Comparison of ENCODE assay signal across 22 cellular contexts in the genomic region with DNA sequence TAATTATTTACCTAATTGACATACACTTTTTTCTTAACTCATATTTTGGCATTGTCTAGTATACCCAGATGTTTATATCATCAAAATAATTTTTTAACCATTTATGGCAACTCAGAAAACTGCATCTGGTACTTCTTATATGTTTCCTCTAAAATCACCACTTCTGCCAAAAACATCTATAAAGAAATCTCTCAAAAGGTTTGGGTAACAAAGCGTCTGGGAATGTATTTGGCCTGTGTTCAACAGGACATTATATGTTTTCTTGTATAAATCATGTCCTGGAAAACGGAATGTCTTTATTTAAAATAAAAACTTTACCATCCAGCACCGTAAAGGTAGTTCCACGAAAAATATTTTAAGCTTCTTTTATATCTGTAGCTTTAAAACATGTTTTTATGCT. TPM values are rescaled to one million over a fixed set of nuclear protein-coding genes. Genes with fewer than 3 reads are reported as not detected.
DNase-seq lines count a peak whose midpoint lies in the region; ATAC-seq and TF ChIP-seq lines count a peak whose summit lies in the region.
"Had no signal": no experiment of that assay in that cellular context is flagged by ENCODE, and none has a peak within 500 bp of the region (broad histone marks: within the 10 kb centered on the region; RNA-seq: fewer than 3 reads in every experiment).

No MANE protein-coding gene starts in this region.

- peaks cover 12% of the 10 kb centered on the region for H3K79me2 ChIP-seq in hepatocyte

- H3K4me1 ChIP-seq in RWPE2 (ENCODE audit: insufficient read depth, poor library complexity, severe bottlenecking): peaks cover 20% of the 10 kb centered on the region
- no peaks in the 10 kb centered on the region for H3K4me1 ChIP-seq in hepatocyte (ENCODE audit: insufficient read depth)
- H3K4me1 ChIP-seq: BE2C, SJSA1 had no signal

- H3K27ac ChIP-seq in RWPE2 (ENCODE audit: poor library complexity, severe bottlenecking) (peak overlapping the region; percentile 70), hepatocyte (peak overlapping the region; percentile 9)
- H3K27ac ChIP-seq: PC-9, SJSA1 had no signal

- no peak for TF ChIP-seq CTCF in RWPE2 (IDR thresholded peaks at IDR 0.05; ENCODE audit: poor library complexity, severe bottlenecking)
- no peak for TF ChIP-seq CTCF in astrocyte of the spinal cord (IDR thresholded peaks at IDR 0.05; ENCODE audit: low read depth, low read length)
- TF ChIP-seq CTCF in hepatocyte (IDR thresholded peaks at IDR 0.05; ENCODE audit: poor library complexity): no peak

- WGBS in hepatocyte (ENCODE audit: low lambda C conversion rate, missing lambda C conversion rate): 62% methylated on average over 4 of the region's 4 CpGs

- no peaks in the 10 kb centered on the region for H4K20me1 ChIP-seq in hepatocyte (ENCODE audit: insufficient read depth, poor library complexity, severe bottlenecking)

- DNase-seq in RWPE2 (ENCODE audit: low spot score) (no peak), astrocyte of the spinal cord (ENCODE audit: low read depth, low spot score) (peak; percentile 37), hepatocyte (ENCODE audit: low spot score) (no peak), NCI-H2171 (lab: John Stamatoyannopoulos, UW) (no peak), AG08395 (ENCODE audit: low spot score) (no peak), globus pallidus (ENCODE audit: low spot score) (no peak)
- no peak for DNase-seq in activated CD4-positive, CD25-positive, alpha-beta regulatory T cell treated with anti-CD3 and anti-CD28 coated beads, Interleukin-2, amount 50 U/mL, for 72 hours
- DNase-seq: BE2C, Calu3, DMS153, Kasumi-1, MV-4-11, NCI-H1105, NCI-H1436 treated with DMSO at 0.1 percent for 48 hours, NCI-H187 treated with DMSO at 0.1 percent for 48 hours, NCI-H524 treated with DMSO at 0.1 percent for 48 hours, NCI-H82, PC-9, Right ventricle myocardium superior had no signal

- in situ Hi-C loops in astrocyte of the spinal cord (cut with HindIII; ENCODE audit: low sequenced_read_pairs): no loop called here

- H3K4me3 ChIP-seq in RWPE2 (ENCODE audit: severe bottlenecking) (no peak overlapping the region), astrocyte of the spinal cord (ENCODE audit: low read depth, low read length) (no peak overlapping the region), hepatocyte (no peak overlapping the region)
- H3K4me3 ChIP-seq: PC-9, SJSA1 had no signal

- no peak overlapping the region for H2AFZ ChIP-seq in hepatocyte
- H2AFZ ChIP-seq: PC-9 had no signal

- H3K9me3 ChIP-seq in RWPE2 (ENCODE audit: severe bottlenecking) (no peaks in the 10 kb centered on the region), hepatocyte (ENCODE audit: low read depth) (no peaks in the 10 kb centered on the region)
- H3K9me3 ChIP-seq: BE2C, SJSA1 had no signal

- no peak overlapping the region for H3K4me2 ChIP-seq in hepatocyte
- H3K4me2 ChIP-seq: PC-9 had no signal

- no peak for ATAC-seq in RWPE2 (ENCODE audit: low read depth)
- ATAC-seq: HepG2 had no signal

- H3K9me2 ChIP-seq in hepatocyte (replicated peaks; ENCODE audit: insufficient read depth): no peaks in the 10 kb centered on the region

- no peaks in the 10 kb centered on the region for H3K27me3 ChIP-seq in RWPE2 (ENCODE audit: insufficient read depth, poor library complexity, severe bottlenecking)
- no peaks in the 10 kb centered on the region for H3K27me3 ChIP-seq in hepatocyte
- H3K27me3 ChIP-seq: BE2C, SJSA1 had no signal

- peaks cover 52% of the 10 kb centered on the region for H3K36me3 ChIP-seq in RWPE2 (ENCODE audit: low read depth)
- peaks cover 3% of the 10 kb centered on the region for H3K36me3 ChIP-seq in hepatocyte (replicated peaks; ENCODE audit: insufficient read depth, low read depth)

RNA-seq across cellular contexts. Expression of gene FBLN5, which starts 36.1 kb away (rescaled TPM):
- total RNA-seq in hepatocyte: 115 and 157 TPM in 2 replicates
- polyA plus RNA-seq in hepatocyte: 337 and 359 TPM in 2 replicates
- total RNA-seq: M059J, PC-9 had no signal

RNA-seq across cellular contexts. Expression of gene TRIP11, which starts 56.3 kb away (rescaled TPM):
- total RNA-seq in hepatocyte: 44.7 and 50.5 TPM in 2 replicates
- 39.2 TPM in 2 replicates for polyA plus RNA-seq in hepatocyte
